In genomic region chr12:123387508-123388217, GRCh38 we compare ENCODE assay signal across 2 cellular contexts.
TF ChIP-seq lines count a peak whose summit lies in the region.

No MANE protein-coding gene starts in this region.

TF ChIP-seq in GM12878, 131 proteins besides CTCF, POLR2A, EP300 and RAD21:
- TF ChIP-seq RFX5 (IDR thresholded peaks at IDR 0.05; ENCODE audit: low read depth, low read length) (peak; percentile 82; the same call in 1 of the 2 replicates), BHLHE40 (IDR thresholded peaks at IDR 0.05; ENCODE audit: borderline replicate concordance in 1 of 2, low read depth in 2 of 2, low read length in 1 of 2) (no peak), MTA3 (IDR thresholded peaks at IDR 0.05; ENCODE audit: borderline replicate concordance, low read length) (peak; percentile 56; the same call in 1 of the 2 replicates)

TF ChIP-seq in HEK293T, 16 proteins besides CTCF, POLR2A, EP300 and RAD21:
- no peak for TF ChIP-seq SP1 (IDR thresholded peaks at IDR 0.05)
- TF ChIP-seq SUZ12 (IDR thresholded peaks at IDR 0.05): no peak
- no peak for TF ChIP-seq L3MBTL2 (conservative IDR thresholded peaks at IDR 0.05)
- no peak for TF ChIP-seq CTBP1 (IDR thresholded peaks at IDR 0.05; ENCODE audit: borderline replicate concordance)
- no peak for TF ChIP-seq BHLHE40 (IDR thresholded peaks at IDR 0.05; ENCODE audit: borderline replicate concordance)
- TF ChIP-seq NFRKB (IDR thresholded peaks at IDR 0.05): no peak
- no peak for TF ChIP-seq FOXA1 (IDR thresholded peaks at IDR 0.05)
